In the genomic region with DNA sequence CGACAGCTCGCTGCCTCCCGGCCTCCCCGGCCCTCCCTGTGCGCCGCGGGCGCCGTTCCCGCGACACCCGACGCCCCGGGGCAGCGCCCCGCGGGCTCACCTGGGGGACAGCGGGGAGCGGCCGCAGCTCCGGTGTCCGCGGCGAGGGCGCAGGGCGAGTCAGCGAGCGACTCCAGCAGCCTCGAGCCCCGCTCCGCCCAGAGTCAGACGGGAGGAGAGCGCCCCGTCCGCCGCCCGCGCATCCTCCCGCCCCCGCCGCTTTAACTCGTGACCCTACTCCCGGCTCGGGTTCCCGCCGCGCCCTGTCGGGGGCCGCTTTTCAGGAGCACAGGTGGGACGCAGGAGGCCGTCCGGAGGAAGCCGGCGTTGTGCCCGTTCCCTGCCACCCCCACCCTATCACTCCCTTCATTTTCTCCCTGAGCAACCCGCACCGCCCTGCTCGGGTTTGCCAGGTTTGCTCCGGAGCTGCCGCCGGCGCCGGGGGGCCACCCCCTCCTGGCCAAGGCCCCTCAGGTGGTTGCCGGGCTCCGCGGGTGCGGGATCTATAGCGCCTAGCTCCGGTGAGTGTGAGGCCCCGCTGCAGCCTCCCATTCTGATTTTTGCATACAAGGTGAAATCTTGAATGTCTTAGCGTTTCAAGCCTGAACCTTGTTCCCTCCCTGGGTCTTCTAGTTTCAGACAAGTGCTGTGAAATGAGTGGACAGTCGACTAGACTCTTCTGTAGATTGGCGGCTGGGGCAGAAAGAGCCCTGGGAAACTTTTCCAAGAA, we compare ENCODE assay signal across 8 cellular contexts. TPM values are rescaled to one million over a fixed set of nuclear protein-coding genes. Genes with fewer than 3 reads are reported as not detected.
DNase-seq lines count a peak whose midpoint lies in the region; ATAC-seq and TF ChIP-seq lines count a peak whose summit lies in the region.

A gene with protein sequence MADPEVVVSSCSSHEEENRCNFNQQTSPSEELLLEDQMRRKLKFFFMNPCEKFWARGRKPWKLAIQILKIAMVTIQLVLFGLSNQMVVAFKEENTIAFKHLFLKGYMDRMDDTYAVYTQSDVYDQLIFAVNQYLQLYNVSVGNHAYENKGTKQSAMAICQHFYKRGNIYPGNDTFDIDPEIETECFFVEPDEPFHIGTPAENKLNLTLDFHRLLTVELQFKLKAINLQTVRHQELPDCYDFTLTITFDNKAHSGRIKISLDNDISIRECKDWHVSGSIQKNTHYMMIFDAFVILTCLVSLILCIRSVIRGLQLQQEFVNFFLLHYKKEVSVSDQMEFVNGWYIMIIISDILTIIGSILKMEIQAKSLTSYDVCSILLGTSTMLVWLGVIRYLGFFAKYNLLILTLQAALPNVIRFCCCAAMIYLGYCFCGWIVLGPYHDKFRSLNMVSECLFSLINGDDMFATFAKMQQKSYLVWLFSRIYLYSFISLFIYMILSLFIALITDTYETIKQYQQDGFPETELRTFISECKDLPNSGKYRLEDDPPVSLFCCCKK (minus strand): TSS at position 205 of the 769 bp plus-strand sequence. CDS start 3,140 bp downstream, outside the sequence.

- H3K9me3 Mint-ChIP-seq in dendritic cell treated with granulocyte-macrophage colony-stimulating factor and Interleukin-4, amounts not matched to agents 40 ng/mL and 50 ng/mL, for 4 days, result no peaks in the 10 kb centered on the region

- no peak within 1 kb of the TSS for H3K27ac Mint-ChIP-seq in dendritic cell treated with granulocyte-macrophage colony-stimulating factor and Interleukin-4, amounts not matched to agents 40 ng/mL and 50 ng/mL, for 4 days

- DNase-seq in HuH-7 (ENCODE audit: low spot score) (peak; percentile 31), WERI-Rb-1 (peak; percentile 68), mucosa of descending colon (peak; percentile 53 to 70 (median 60)), testis (peak; percentile 40), OCI-M2 (lab: John Stamatoyannopoulos, UW; ENCODE audit: unreplicated experiment) (no peak)

- TF ChIP-seq POLR2A in testis (IDR thresholded peaks at IDR 0.05), result no peak

- H3K4me1 ChIP-seq in mucosa of descending colon (ENCODE audit: low read depth), result peaks cover 7% of the 10 kb centered on the region
- H3K4me1 ChIP-seq in testis, result peaks cover 4% of the 10 kb centered on the region

- peak; percentile 61 for ATAC-seq in GM21717 (IDR thresholded peaks at IDR 0.05; ENCODE audit: unreplicated experiment)
- peak; percentile 80 for ATAC-seq in mucosa of descending colon

- WGBS in testis, 2 donors, result 2 to 4% methylated on average over 16 to 44 of the region's 73 CpGs

- H3K27ac ChIP-seq in WERI-Rb-1, result peak within 1 kb of the TSS; percentile 34
- peak within 1 kb of the TSS in 1 of 2 donors; percentile 3 for H3K27ac ChIP-seq in testis

- peaks cover 6% of the 10 kb centered on the region for H3K4me1 Mint-ChIP-seq in dendritic cell treated with granulocyte-macrophage colony-stimulating factor and Interleukin-4, amounts not matched to agents 40 ng/mL and 50 ng/mL, for 4 days (ENCODE audit: low read depth)

- no peaks in the 10 kb centered on the region for H3K9me3 ChIP-seq in WERI-Rb-1 (ENCODE audit: severe bottlenecking)
- no peaks in the 10 kb centered on the region for H3K9me3 ChIP-seq in mucosa of descending colon
- no peaks in the 10 kb centered on the region for H3K9me3 ChIP-seq in testis

- H3K36me3 ChIP-seq in WERI-Rb-1, result no peaks in the 10 kb centered on the region
- H3K36me3 ChIP-seq in mucosa of descending colon (ENCODE audit: low read depth), result no peaks in the 10 kb centered on the region
- H3K36me3 ChIP-seq in testis (ENCODE audit: low read depth, missing control alignments), result no peaks in the 10 kb centered on the region

- intact Hi-C loops in dendritic cell treated with granulocyte-macrophage colony-stimulating factor and Interleukin-4, amounts not matched to agents 40 ng/mL and 50 ng/mL, for 4 days (cut with micrococcal nuclease), result loop anchor here (5.0 kb wide), 1 partner anchor 51 kb away; a partner anchor contains a TSS
- intact Hi-C loops in mucosa of descending colon (cut with DNase I, micrococcal nuclease) (no loop called here), testis (cut with DNase I; ENCODE audit: low total_unique reads) (no loop called here)

- H3K27me3 Mint-ChIP-seq in dendritic cell treated with granulocyte-macrophage colony-stimulating factor and Interleukin-4, amounts not matched to agents 40 ng/mL and 50 ng/mL, for 4 days, result peaks cover 69% of the 10 kb centered on the region

- no peaks in the 10 kb centered on the region for H3K36me3 Mint-ChIP-seq in dendritic cell treated with granulocyte-macrophage colony-stimulating factor and Interleukin-4, amounts not matched to agents 40 ng/mL and 50 ng/mL, for 4 days (ENCODE audit: low read depth)

- H3K4me3 ChIP-seq in GM08714 (ENCODE audit: low read length) (peak within 1 kb of the TSS; percentile 65), WERI-Rb-1 (ENCODE audit: low read depth, low read length) (peak within 1 kb of the TSS; percentile 70), mucosa of descending colon (peak within 1 kb of the TSS; percentile 24), testis (peak within 1 kb of the TSS; percentile 50 to 51)

- peak within 1 kb of the TSS; percentile 73 for H3K4me3 Mint-ChIP-seq in dendritic cell treated with granulocyte-macrophage colony-stimulating factor and Interleukin-4, amounts not matched to agents 40 ng/mL and 50 ng/mL, for 4 days

- no peaks in the 10 kb centered on the region for H3K27me3 ChIP-seq in WERI-Rb-1 (ENCODE audit: insufficient read depth, low read depth, severe bottlenecking)
- no peaks in the 10 kb centered on the region for H3K27me3 ChIP-seq in testis

- TF ChIP-seq CTCF in WERI-Rb-1 (IDR thresholded peaks at IDR 0.05; ENCODE audit: low read depth, low read length) (peak; percentile 13; the same call in 1 of the 2 replicates), mucosa of descending colon (IDR thresholded peaks at IDR 0.05) (no peak), testis (IDR thresholded peaks at IDR 0.05) (no peak)

RNA-seq across cellular contexts. Expression of the gene that starts here (rescaled TPM):
- total RNA-seq in mucosa of descending colon, result 1 to 10 TPM in 2 of 3 donors, under 1 TPM in 1; 0.80 to 2.3 (median 2.2) TPM
- 1 to 10 TPM; 4.4 to 5.1 TPM for total RNA-seq in testis
- 2.5 TPM for polyA plus RNA-seq in testis (ENCODE audit: insufficient read depth, low read depth, low replicate concordance)
